In the genomic region with DNA sequence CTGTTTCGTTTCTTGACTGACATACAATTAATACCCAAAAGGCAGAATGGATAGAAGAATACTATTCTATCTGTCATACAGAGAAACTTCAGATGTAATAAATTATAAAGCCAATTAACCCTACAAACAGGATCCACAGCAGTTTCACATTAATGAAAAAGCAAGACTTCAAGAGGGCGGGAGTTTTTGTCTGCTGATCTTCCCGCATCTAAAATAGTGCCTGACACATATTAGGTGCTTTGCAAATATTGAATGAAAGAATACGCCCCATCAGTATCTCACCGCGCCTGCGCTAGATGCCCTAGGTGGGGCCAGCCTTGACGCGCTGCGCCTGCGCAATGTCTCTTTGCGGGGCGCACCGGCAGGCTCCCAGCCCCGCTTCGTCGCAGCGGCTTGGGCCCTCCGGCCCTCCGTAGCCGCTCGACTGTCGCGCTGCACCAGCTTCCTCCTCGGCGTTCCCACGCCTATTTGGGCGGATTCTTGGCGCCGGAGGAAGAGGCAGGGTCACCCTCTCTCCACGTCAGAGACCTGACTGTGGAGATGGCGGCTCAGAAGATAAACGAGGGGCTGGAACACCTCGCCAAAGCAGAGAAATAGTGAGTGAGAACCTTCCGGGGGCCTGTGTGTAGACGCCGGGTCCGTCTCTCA, we compare ENCODE assay signal across 1 cellular context.
TF ChIP-seq lines count a peak whose summit lies in the region.

Gene NAPG (plus strand): TSS at position 465 of the 648 bp plus-strand sequence. CDS start 76 bp downstream, at position 541.

TF ChIP-seq in IMR-90, 13 proteins besides CTCF, POLR2A, EP300 and RAD21 (continued from another document):
- peak; percentile 81; the same call in 1 of the 2 replicates for TF ChIP-seq MAZ (IDR thresholded peaks at IDR 0.05; ENCODE audit: borderline replicate concordance, low read depth, low read length)
- TF ChIP-seq SMC3 (IDR thresholded peaks at IDR 0.05; ENCODE audit: low read depth, low read length), result no peak
- TF ChIP-seq ELK1 (IDR thresholded peaks at IDR 0.05; ENCODE audit: borderline replicate concordance, low read depth, low read length), result no peak
